1 cellular context compared by ENCODE assay signal in the genomic region with DNA sequence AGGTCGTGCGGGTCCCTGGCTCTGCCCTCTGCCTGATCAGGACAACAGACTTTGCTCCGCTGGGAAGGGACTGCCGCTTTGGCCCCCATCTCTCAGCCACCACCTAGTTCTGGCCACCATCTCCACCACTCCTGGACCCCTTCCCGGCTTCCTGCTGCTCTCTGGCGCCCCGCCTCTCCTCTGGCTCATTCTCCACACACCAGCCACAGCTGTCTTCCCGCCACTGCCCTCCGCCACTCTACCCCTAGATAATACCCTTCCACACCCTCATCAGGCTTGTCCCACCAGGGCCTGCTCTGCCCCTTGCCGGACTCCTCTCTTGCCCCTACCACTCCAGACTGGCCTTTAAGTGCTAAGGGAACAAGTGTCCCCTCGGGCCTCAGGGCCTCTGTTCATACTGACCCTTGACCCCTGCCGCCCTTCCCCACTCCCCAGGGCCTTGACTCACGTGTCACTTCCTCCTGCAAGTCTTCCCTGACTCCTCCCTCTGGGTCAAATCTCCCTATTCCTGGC.
TF ChIP-seq lines count a peak whose summit lies in the region.

No MANE protein-coding gene starts in this region.

TF ChIP-seq in HepG2, 621 proteins besides CTCF, POLR2A, EP300 and RAD21 (continued from another document and continues in another):
- TF ChIP-seq NFAT5 (CRISPR knock-in tag; IDR thresholded peaks at IDR 0.05) (no peak), NCOR1 (IDR thresholded peaks at IDR 0.05; ENCODE audit: borderline replicate concordance, low read length) (no peak), ZNF292 (CRISPR knock-in tag; IDR thresholded peaks at IDR 0.05; ENCODE audit: borderline replicate concordance, low read depth) (no peak), DNMT1 (CRISPR knock-in tag; IDR thresholded peaks at IDR 0.05) (no peak), CCAR2 (optimal IDR thresholded peaks at IDR 0.05; ENCODE audit: low read depth, low read length) (no peak), ZBTB44 (CRISPR knock-in tag; IDR thresholded peaks at IDR 0.05) (no peak), MBNL3 (CRISPR knock-in tag; conservative IDR thresholded peaks at IDR 0.05) (no peak), ZSCAN31 (CRISPR knock-in tag; IDR thresholded peaks at IDR 0.05; ENCODE audit: low read depth) (no peak), PATZ1 (CRISPR knock-in tag; IDR thresholded peaks at IDR 0.05) (no peak; the same call in 1 of the 2 replicates), ZNF274 (CRISPR knock-in tag; IDR thresholded peaks at IDR 0.05) (no peak), ZNF3 (CRISPR knock-in tag; IDR thresholded peaks at IDR 0.05) (no peak), STAG1 (CRISPR knock-in tag; IDR thresholded peaks at IDR 0.05) (no peak), ZNF260 (CRISPR knock-in tag; IDR thresholded peaks at IDR 0.05; ENCODE audit: borderline replicate concordance, low read depth) (no peak), NCOA2 (CRISPR knock-in tag; IDR thresholded peaks at IDR 0.05) (peak; percentile 32; the same call in 1 of the 2 replicates), HNRNPH1 (optimal IDR thresholded peaks at IDR 0.05; ENCODE audit: low read depth, low read length) (no peak), CEBPB (IDR thresholded peaks at IDR 0.05; ENCODE audit: borderline replicate concordance, low read depth, low read length) (no peak), HNF4A (CRISPR knock-in tag; IDR thresholded peaks at IDR 0.05) (peak; percentile 41; the same call in 1 of the 2 replicates), ZSCAN20 (CRISPR knock-in tag; IDR thresholded peaks at IDR 0.05; ENCODE audit: borderline replicate concordance) (no peak), ZNF510 (CRISPR knock-in tag; IDR thresholded peaks at IDR 0.05; ENCODE audit: low read depth) (no peak), UBTF (CRISPR knock-in tag; IDR thresholded peaks at IDR 0.05) (no peak), SOX13 (IDR thresholded peaks at IDR 0.05) (no peak), SOX13 (CRISPR knock-in tag; conservative IDR thresholded peaks at IDR 0.05 in 1 of 2, IDR thresholded peaks at IDR 0.05 in 1 of 2) (no peak), ADNP (CRISPR knock-in tag; IDR thresholded peaks at IDR 0.05) (no peak), MEF2D (CRISPR knock-in tag; IDR thresholded peaks at IDR 0.05) (no peak), RXRA (CRISPR knock-in tag; IDR thresholded peaks at IDR 0.05) (peak; percentile 16; the same call in 1 of the 2 replicates), HNRNPUL1 (IDR thresholded peaks at IDR 0.05; ENCODE audit: low read depth, low read length) (no peak), KAT7 (CRISPR knock-in tag; IDR thresholded peaks at IDR 0.05; ENCODE audit: borderline replicate concordance) (no peak), ZNF614 (CRISPR knock-in tag; IDR thresholded peaks at IDR 0.05; ENCODE audit: borderline replicate concordance) (0 out of 2 replicates have a peak, but pooled peaks have one; percentile 36)
- TF ChIP-seq, protein P1, sequence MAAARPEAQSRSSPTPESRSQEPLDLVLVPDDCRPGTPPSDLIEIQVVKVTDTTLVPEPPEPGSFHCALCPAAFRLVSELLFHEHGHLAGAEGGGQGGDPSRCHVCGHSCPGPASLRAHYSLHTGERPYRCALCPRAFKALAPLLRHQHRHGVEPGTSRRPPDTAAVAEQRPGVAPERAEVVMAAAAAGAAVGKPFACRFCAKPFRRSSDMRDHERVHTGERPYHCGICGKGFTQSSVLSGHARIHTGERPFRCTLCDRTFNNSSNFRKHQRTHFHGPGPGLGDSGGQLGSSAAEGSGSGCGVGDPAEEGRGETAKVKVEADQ (CRISPR knock-in tag; IDR thresholded peaks at IDR 0.05; ENCODE audit: borderline replicate concordance), result no peak
- TF ChIP-seq, protein P2, sequence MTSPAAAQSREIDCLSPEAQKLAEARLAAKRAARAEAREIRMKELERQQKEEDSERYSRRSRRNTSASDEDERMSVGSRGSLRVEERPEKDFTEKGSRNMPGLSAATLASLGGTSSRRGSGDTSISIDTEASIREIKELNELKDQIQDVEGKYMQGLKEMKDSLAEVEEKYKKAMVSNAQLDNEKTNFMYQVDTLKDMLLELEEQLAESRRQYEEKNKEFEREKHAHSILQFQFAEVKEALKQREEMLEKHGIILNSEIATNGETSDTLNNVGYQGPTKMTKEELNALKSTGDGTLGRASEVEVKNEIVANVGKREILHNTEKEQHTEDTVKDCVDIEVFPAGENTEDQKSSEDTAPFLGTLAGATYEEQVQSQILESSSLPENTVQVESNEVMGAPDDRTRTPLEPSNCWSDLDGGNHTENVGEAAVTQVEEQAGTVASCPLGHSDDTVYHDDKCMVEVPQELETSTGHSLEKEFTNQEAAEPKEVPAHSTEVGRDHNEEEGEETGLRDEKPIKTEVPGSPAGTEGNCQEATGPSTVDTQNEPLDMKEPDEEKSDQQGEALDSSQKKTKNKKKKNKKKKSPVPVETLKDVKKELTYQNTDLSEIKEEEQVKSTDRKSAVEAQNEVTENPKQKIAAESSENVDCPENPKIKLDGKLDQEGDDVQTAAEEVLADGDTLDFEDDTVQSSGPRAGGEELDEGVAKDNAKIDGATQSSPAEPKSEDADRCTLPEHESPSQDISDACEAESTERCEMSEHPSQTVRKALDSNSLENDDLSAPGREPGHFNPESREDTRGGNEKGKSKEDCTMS (CRISPR knock-in tag; conservative IDR thresholded peaks at IDR 0.05), result no peak
- TF ChIP-seq, protein P3, sequence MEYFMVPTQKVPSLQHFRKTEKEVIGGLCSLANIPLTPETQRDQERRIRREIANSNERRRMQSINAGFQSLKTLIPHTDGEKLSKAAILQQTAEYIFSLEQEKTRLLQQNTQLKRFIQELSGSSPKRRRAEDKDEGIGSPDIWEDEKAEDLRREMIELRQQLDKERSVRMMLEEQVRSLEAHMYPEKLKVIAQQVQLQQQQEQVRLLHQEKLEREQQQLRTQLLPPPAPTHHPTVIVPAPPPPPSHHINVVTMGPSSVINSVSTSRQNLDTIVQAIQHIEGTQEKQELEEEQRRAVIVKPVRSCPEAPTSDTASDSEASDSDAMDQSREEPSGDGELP (IDR thresholded peaks at IDR 0.05; ENCODE audit: borderline replicate concordance, low read depth), result no peak
- TF ChIP-seq, protein P4, sequence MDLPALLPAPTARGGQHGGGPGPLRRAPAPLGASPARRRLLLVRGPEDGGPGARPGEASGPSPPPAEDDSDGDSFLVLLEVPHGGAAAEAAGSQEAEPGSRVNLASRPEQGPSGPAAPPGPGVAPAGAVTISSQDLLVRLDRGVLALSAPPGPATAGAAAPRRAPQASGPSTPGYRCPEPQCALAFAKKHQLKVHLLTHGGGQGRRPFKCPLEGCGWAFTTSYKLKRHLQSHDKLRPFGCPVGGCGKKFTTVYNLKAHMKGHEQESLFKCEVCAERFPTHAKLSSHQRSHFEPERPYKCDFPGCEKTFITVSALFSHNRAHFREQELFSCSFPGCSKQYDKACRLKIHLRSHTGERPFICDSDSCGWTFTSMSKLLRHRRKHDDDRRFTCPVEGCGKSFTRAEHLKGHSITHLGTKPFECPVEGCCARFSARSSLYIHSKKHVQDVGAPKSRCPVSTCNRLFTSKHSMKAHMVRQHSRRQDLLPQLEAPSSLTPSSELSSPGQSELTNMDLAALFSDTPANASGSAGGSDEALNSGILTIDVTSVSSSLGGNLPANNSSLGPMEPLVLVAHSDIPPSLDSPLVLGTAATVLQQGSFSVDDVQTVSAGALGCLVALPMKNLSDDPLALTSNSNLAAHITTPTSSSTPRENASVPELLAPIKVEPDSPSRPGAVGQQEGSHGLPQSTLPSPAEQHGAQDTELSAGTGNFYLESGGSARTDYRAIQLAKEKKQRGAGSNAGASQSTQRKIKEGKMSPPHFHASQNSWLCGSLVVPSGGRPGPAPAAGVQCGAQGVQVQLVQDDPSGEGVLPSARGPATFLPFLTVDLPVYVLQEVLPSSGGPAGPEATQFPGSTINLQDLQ (CRISPR knock-in tag; IDR thresholded peaks at IDR 0.05), result no peak
- TF ChIP-seq, protein P5, sequence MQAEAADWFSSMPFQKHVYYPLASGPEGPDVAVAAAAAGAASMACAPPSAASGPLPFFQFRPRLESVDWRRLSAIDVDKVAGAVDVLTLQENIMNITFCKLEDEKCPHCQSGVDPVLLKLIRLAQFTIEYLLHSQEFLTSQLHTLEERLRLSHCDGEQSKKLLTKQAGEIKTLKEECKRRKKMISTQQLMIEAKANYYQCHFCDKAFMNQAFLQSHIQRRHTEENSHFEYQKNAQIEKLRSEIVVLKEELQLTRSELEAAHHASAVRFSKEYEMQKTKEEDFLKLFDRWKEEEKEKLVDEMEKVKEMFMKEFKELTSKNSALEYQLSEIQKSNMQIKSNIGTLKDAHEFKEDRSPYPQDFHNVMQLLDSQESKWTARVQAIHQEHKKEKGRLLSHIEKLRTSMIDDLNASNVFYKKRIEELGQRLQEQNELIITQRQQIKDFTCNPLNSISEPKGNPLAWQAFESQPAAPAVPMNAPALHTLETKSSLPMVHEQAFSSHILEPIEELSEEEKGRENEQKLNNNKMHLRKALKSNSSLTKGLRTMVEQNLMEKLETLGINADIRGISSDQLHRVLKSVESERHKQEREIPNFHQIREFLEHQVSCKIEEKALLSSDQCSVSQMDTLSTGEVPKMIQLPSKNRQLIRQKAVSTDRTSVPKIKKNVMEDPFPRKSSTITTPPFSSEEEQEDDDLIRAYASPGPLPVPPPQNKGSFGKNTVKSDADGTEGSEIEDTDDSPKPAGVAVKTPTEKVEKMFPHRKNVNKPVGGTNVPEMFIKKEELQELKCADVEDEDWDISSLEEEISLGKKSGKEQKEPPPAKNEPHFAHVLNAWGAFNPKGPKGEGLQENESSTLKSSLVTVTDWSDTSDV (CRISPR knock-in tag; IDR thresholded peaks at IDR 0.05), result no peak
